ENCODE assay signal across 8 cellular contexts in the genomic region with DNA sequence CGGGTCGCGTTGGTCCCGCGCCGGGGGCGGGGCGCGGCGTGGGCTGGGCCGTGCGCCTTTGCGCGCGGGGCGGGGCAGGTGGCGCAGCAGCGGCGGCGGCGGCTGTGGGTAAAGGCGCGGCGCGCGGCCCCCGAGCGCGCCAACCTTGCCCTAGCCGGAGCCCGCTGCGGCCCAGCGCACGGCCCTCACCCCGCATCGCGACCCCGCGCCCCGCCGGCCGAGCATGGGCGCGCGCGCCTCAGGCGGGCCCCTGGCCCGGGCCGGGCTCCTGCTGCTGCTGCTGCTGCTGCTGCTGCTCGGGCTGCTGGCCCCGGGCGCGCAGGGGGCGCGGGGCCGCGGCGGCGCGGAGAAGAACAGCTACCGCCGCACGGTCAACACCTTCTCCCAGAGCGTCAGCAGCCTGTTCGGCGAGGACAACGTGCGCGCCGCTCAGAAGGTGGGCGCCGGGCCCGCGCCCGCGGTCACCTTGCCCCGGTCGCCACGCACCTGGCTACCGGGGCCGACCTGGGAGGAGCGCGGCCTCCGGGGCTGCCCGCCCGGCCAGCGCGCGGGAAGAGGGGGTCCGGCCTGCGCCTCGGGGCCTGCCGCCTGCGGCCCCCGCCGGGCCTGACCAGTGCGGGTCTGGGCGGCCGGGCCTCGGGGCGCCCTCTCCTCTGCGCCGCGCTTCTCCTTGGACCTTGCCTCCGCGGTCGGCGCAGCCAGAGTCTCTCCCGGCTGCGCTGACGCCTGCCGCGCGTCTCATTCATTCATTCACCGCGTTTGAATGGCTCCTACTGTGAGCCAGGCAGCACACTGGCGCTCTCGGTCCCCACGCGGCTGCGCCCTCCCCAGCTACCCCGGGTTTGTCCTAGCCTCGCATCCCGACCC. TPM values are rescaled to one million over a fixed set of nuclear protein-coding genes. Genes with fewer than 3 reads are reported as not detected.
DNase-seq lines count a peak whose midpoint lies in the region; ATAC-seq and TF ChIP-seq lines count a peak whose summit lies in the region.

Gene BRI3BP (plus strand): TSS at position 78 of the 867 bp plus-strand sequence. CDS start 146 bp downstream, at position 224.

- H3K27ac Mint-ChIP-seq in activated naive CD8-positive, alpha-beta T cell treated with anti-CD3 and anti-CD28 coated beads for 36 hours = peak within 1 kb of the TSS; percentile 92

- H3K4me2 ChIP-seq in DND-41 (ENCODE audit: insufficient read depth, low read length) (peak within 1 kb of the TSS; percentile 83), IMR-90 (ENCODE audit: low read depth, low read length) (peak within 1 kb of the TSS; percentile 98), SU-DHL-6 (ENCODE audit: low read depth, low read length, poor library complexity, severe bottlenecking) (peak within 1 kb of the TSS; percentile 97)

- H4K20me1 ChIP-seq in DND-41 (ENCODE audit: insufficient read depth, low read length) = peaks cover 39% of the 10 kb centered on the region
- no peaks in the 10 kb centered on the region for H4K20me1 ChIP-seq in IMR-90 (ENCODE audit: insufficient read depth, low read length)
- H4K20me1 ChIP-seq in SU-DHL-6 (ENCODE audit: low read depth, low read length) = peaks cover 13% of the 10 kb centered on the region; the same call in 1 of the 2 replicates

- no peak within 1 kb of the TSS for H2BK15ac ChIP-seq in IMR-90 (ENCODE audit: low read depth, low read length)

- CTCF ChIA-PET in IMR-90 (lab: Yijun Ruan, JAX) = interaction anchor here (1.1 kb wide), 1 partner anchor 21 kb away, joined by 3 read pairs; no protein-coding TSS in a partner anchor

- H2AFZ ChIP-seq in DND-41 (ENCODE audit: low read depth, low read length) (peak within 1 kb of the TSS; percentile 83), IMR-90 (replicated peaks; ENCODE audit: low read length, poor library complexity) (peak within 1 kb of the TSS; percentile 92), SU-DHL-6 (ENCODE audit: low read depth, low read length, severe bottlenecking) (peak within 1 kb of the TSS; percentile 68)

- in situ Hi-C loops in IMR-90 (cut with MboI; ENCODE audit: low sequenced_read_pairs) = no loop called here

- ATAC-seq in DND-41 (ENCODE audit: insufficient read depth, low read depth) (peak; percentile 64), GM21447 (IDR thresholded peaks at IDR 0.05; ENCODE audit: unreplicated experiment) (peak; percentile 41), IMR-90 (ENCODE audit: low read depth) (peak; percentile 78)

- H3K18ac ChIP-seq in IMR-90 (ENCODE audit: low read depth, low read length) = peak within 1 kb of the TSS; percentile 46; the same call in 1 of the 2 replicates

- no peaks in the 10 kb centered on the region for H3K27me3 Mint-ChIP-seq in activated naive CD8-positive, alpha-beta T cell treated with anti-CD3 and anti-CD28 coated beads for 36 hours

- H2BK120ac ChIP-seq in IMR-90 (ENCODE audit: low read depth, low read length) = no peak within 1 kb of the TSS

- peak within 1 kb of the TSS; percentile 36; the same call in 1 of the 2 replicates for H3K56ac ChIP-seq in IMR-90 (ENCODE audit: extremely low read depth, insufficient read depth, low read length)

- peak within 1 kb of the TSS in 1 of 2 experiments; percentile 67; a peak in 2 of 4 replicates for H4K8ac ChIP-seq in IMR-90 (ENCODE audit: low read depth in 2 of 2, low read length in 2 of 2)

- no peak within 1 kb of the TSS for H3K4ac ChIP-seq in IMR-90 (ENCODE audit: low read depth, low read length)

- dilution Hi-C loops in IMR-90 (cut with HindIII; ENCODE audit: low sequenced_read_pairs, unreplicated experiment) = no loop called here

- peak within 1 kb of the TSS; percentile 91 for H3K4me3 Mint-ChIP-seq in activated naive CD8-positive, alpha-beta T cell treated with anti-CD3 and anti-CD28 coated beads for 36 hours

- H2BK20ac ChIP-seq in IMR-90 (ENCODE audit: low read depth, low read length) = no peak within 1 kb of the TSS

- BruUV-seq in IMR-90 (replicated peaks; lab: Mats Ljungman, UMichigan) = no TSS peak

- H3K9me3 ChIP-seq in DND-41 (ENCODE audit: insufficient read depth, low read length, severe bottlenecking) = no peaks in the 10 kb centered on the region
- H3K9me3 ChIP-seq in IMR-90 (ENCODE audit: control insufficient read depth, insufficient read depth, low read length) = no peaks in the 10 kb centered on the region
- H3K9me3 ChIP-seq in SU-DHL-6 (ENCODE audit: insufficient read depth, low read length) = no peaks in the 10 kb centered on the region
- H3K9me3 ChIP-seq in left ventricle myocardium inferior (replicated peaks) = no peaks in the 10 kb centered on the region
- H3K9me3 ChIP-seq in vagina = no peaks in the 10 kb centered on the region

- no peak for TF ChIP-seq RAD21 in IMR-90 (IDR thresholded peaks at IDR 0.05; ENCODE audit: low read length)

- intact Hi-C loops in IMR-90 (cut with micrococcal nuclease) (loop anchor here (5.0 to 10.0 kb wide), 2 partner anchors 74 to 191 kb away; partner anchors contain the start of genes AACS and TMEM132B), left ventricle myocardium inferior (cut with micrococcal nuclease) (no loop called here), vagina (cut with DNase I) (no loop called here)

- H3K14ac ChIP-seq in IMR-90 (replicated peaks; ENCODE audit: low read depth, low read length) = 0 out of 2 replicates have a peak within 1 kb of the TSS, but pooled peaks have one; percentile 28

- H3K4me3 ChIP-seq in DND-41 (ENCODE audit: low read depth in 1 of 2, low read length in 2 of 2) (peak within 1 kb of the TSS; percentile 76 to 85), IMR-90 (ENCODE audit: insufficient read depth, low read depth, low read length) (peak within 1 kb of the TSS; percentile 77), SU-DHL-6 (ENCODE audit: insufficient read depth, low read length, poor library complexity, severe bottlenecking) (peak within 1 kb of the TSS; percentile 96), left ventricle myocardium inferior (peak within 1 kb of the TSS; percentile 72), rectal smooth muscle tissue (ENCODE audit: low read length) (peak within 1 kb of the TSS; percentile 68), vagina (peak within 1 kb of the TSS; percentile 52 to 57)

- TF ChIP-seq POLR2A in IMR-90 (IDR thresholded peaks at IDR 0.05; ENCODE audit: low read depth, low read length) (no peak), vagina (IDR thresholded peaks at IDR 0.05) (peak in 1 of 2 donors; percentile 19)

- H3K9ac ChIP-seq in DND-41 (ENCODE audit: low read depth, low read length) (peak within 1 kb of the TSS; percentile 79), IMR-90 (ENCODE audit: low read depth, low read length) (peak within 1 kb of the TSS; percentile 52; the same call in 1 of the 2 replicates), SU-DHL-6 (ENCODE audit: low read length) (peak within 1 kb of the TSS; percentile 98), rectal smooth muscle tissue (ENCODE audit: low read length) (no peak within 1 kb of the TSS)

- H3K9me2 ChIP-seq in SU-DHL-6 (replicated peaks; ENCODE audit: insufficient read depth, low read length) = no peaks in the 10 kb centered on the region

- TF ChIP-seq CTCF in DND-41 (IDR thresholded peaks at IDR 0.05; ENCODE audit: borderline replicate concordance, extremely low read depth, low read length, poor library complexity, severe bottlenecking) (peak; percentile 12), IMR-90 (conservative IDR thresholded peaks at IDR 0.05; ENCODE audit: low read depth, low read length) (no peak), SU-DHL-6 (IDR thresholded peaks at IDR 0.05; ENCODE audit: insufficient read depth, low read length, poor library complexity, severe bottlenecking) (no peak), left ventricle myocardium inferior (IDR thresholded peaks at IDR 0.05; ENCODE audit: borderline replicate concordance) (no peak), vagina (IDR thresholded peaks at IDR 0.05) (no peak)

- peaks cover 8 to 15% of the 10 kb centered on the region in 2 experiments; a peak in 3 of 4 replicates for H3K79me1 ChIP-seq in IMR-90 (ENCODE audit: low read depth in 1 of 2, low read length in 2 of 2)

- H3K27ac ChIP-seq in DND-41 (ENCODE audit: low read length) (peak within 1 kb of the TSS; percentile 81), IMR-90 (ENCODE audit: insufficient read depth, low read length) (no peak within 1 kb of the TSS; the same call in 1 of the 2 replicates), SU-DHL-6 (ENCODE audit: low read depth, low read length) (peak within 1 kb of the TSS; percentile 97), left ventricle myocardium inferior (replicated peaks) (peak within 1 kb of the TSS; percentile 16), rectal smooth muscle tissue (ENCODE audit: low read depth, low read length) (no peak within 1 kb of the TSS), vagina (peak within 1 kb of the TSS; percentile 60)

- no peaks in the 10 kb centered on the region for H3K9me3 Mint-ChIP-seq in activated naive CD8-positive, alpha-beta T cell treated with anti-CD3 and anti-CD28 coated beads for 36 hours

- H3K27me3 ChIP-seq in DND-41 (ENCODE audit: insufficient read depth, low read length, poor library complexity) (no peaks in the 10 kb centered on the region), IMR-90 (ENCODE audit: control insufficient read depth, insufficient read depth, low read length) (no peaks in the 10 kb centered on the region), SU-DHL-6 (ENCODE audit: low read length) (no peaks in the 10 kb centered on the region), left ventricle myocardium inferior (ENCODE audit: low read depth) (no peaks in the 10 kb centered on the region), rectal smooth muscle tissue (ENCODE audit: control insufficient read depth, insufficient read depth, low read length) (no peaks in the 10 kb centered on the region), vagina (no peaks in the 10 kb centered on the region)

- no peak within 1 kb of the TSS for H2BK5ac ChIP-seq in IMR-90 (ENCODE audit: low read depth, low read length, poor library complexity, severe bottlenecking)

- peak within 1 kb of the TSS; percentile 85 for H2AK9ac ChIP-seq in IMR-90 (replicated peaks; ENCODE audit: low read depth, low read length, poor library complexity)

- H3K36me3 ChIP-seq in DND-41 (ENCODE audit: insufficient read depth, low read length) (peaks cover 16% of the 10 kb centered on the region), IMR-90 (ENCODE audit: control insufficient read depth, insufficient read depth, low read length) (no peaks in the 10 kb centered on the region), SU-DHL-6 (ENCODE audit: low read length) (no peaks in the 10 kb centered on the region), left ventricle myocardium inferior (no peaks in the 10 kb centered on the region), rectal smooth muscle tissue (ENCODE audit: control insufficient read depth, insufficient read depth, low read length) (no peaks in the 10 kb centered on the region), vagina (no peaks in the 10 kb centered on the region)

- H3K23ac ChIP-seq in IMR-90 (ENCODE audit: low read depth, low read length) = peak within 1 kb of the TSS; percentile 48; the same call in 1 of the 2 replicates

- WGBS in IMR-90 (ENCODE audit: extremely low coverage in 2 of 2, insufficient read length in 1 of 2), 2 experiments = 0% methylated on average over 79 of the region's 124 CpGs; no CpG with 5 or more reads in 1 of the 2 experiments

- peaks cover 46% of the 10 kb centered on the region for H3K4me1 ChIP-seq in DND-41 (ENCODE audit: insufficient read depth, low read length)
- peaks cover 9% of the 10 kb centered on the region for H3K4me1 ChIP-seq in IMR-90 (ENCODE audit: control insufficient read depth, insufficient read depth, low read length)
- peaks cover 23% of the 10 kb centered on the region for H3K4me1 ChIP-seq in left ventricle myocardium inferior
- H3K4me1 ChIP-seq in rectal smooth muscle tissue (ENCODE audit: control insufficient read depth, insufficient read depth, low read length) = no peaks in the 10 kb centered on the region
- H3K4me1 ChIP-seq in vagina = peaks cover 21% of the 10 kb centered on the region

- H3K9me1 ChIP-seq in IMR-90 (ENCODE audit: insufficient read depth, low read length) = no peaks in the 10 kb centered on the region

- peaks cover 53% of the 10 kb centered on the region for H3K79me2 ChIP-seq in DND-41 (ENCODE audit: insufficient read depth, low read length)
- H3K79me2 ChIP-seq in SU-DHL-6 (ENCODE audit: insufficient read depth, low read length) = peaks cover 48% of the 10 kb centered on the region

- H2AK5ac ChIP-seq in IMR-90 (ENCODE audit: low read depth, low read length) = no peak within 1 kb of the TSS

- H4K5ac ChIP-seq in IMR-90 (ENCODE audit: low read depth, low read length) = peak within 1 kb of the TSS; percentile 15; the same call in 1 of the 2 replicates

- DNase-seq in DND-41 (peak; percentile 82), IMR-90 (peak; percentile 37), left ventricle myocardium inferior (peak; percentile 73), vagina (ENCODE audit: extremely low spot score in 2 of 2) (no peak)
- DNase-seq in activated naive CD8-positive, alpha-beta T cell treated with anti-CD3 and anti-CD28 coated beads for 36 hours = peak; percentile 84

- H4K91ac ChIP-seq in IMR-90 (ENCODE audit: insufficient read depth, low read depth, low read length) = no peak within 1 kb of the TSS

- POLR2A ChIA-PET in IMR-90 (lab: Charles Lee; ENCODE audit: unreplicated experiment) = no interaction called here

- H3F3A ChIP-seq in SU-DHL-6 (ENCODE audit: insufficient read depth) = peaks cover 43% of the 10 kb centered on the region

- H3K4me1 Mint-ChIP-seq in activated naive CD8-positive, alpha-beta T cell treated with anti-CD3 and anti-CD28 coated beads for 36 hours = peaks cover 19% of the 10 kb centered on the region

- peaks cover 15% of the 10 kb centered on the region for H3K36me3 Mint-ChIP-seq in activated naive CD8-positive, alpha-beta T cell treated with anti-CD3 and anti-CD28 coated beads for 36 hours

RNA-seq across cellular contexts. Expression of gene BRI3BP, which starts in this region (rescaled TPM):
- 2.5 and 4.2 TPM in 2 replicates for total RNA-seq in IMR-90 (2012; rRNA removed)
- polyA plus RNA-seq in IMR-90 (2012; rRNA removed) = 2.5 and 2.8 TPM in 2 replicates
- 1.6 and 2.2 TPM in 2 replicates for polyA plus RNA-seq in IMR-90 (2012; cell fraction: cytosol; rRNA removed)
- 0.62 and 0.73 TPM in 2 replicates for polyA plus RNA-seq in IMR-90 (2012; cell fraction: nucleus; rRNA removed; ENCODE audit: low replicate concordance)
- total RNA-seq in activated naive CD8-positive, alpha-beta T cell treated with anti-CD3 and anti-CD28 coated beads for 36 hours = 10 to 100 TPM; 32.8 to 33.3 TPM
- 4.3 TPM for total RNA-seq in left ventricle myocardium inferior
- total RNA-seq in vagina = 4.4 TPM

Comparison
In these comparisons a context has a peak if more than half of its experiments do, and no peak if none do; other contexts are left out.
1. DNase-seq: peak in DND-41 (single experiment), IMR-90 (single experiment), activated naive CD8-positive, alpha-beta T cell treated with anti-CD3 and anti-CD28 coated beads for 36 hours (single experiment) and left ventricle myocardium inferior (single experiment); none in vagina (0 of 2).
2. H3K27ac ChIP-seq: peak in DND-41 (single experiment), SU-DHL-6 (single experiment), left ventricle myocardium inferior (single experiment) and vagina (single experiment); none in IMR-90 (single experiment) and rectal smooth muscle tissue (single experiment).
3. Peak in every context shown above with its lines, with median percentiles within 50 percentile points of each other: ATAC-seq, H2AFZ ChIP-seq, H3K4me2 ChIP-seq and H3K4me3 ChIP-seq.